ENCODE assay signal across 18 cellular contexts in the genomic region with DNA sequence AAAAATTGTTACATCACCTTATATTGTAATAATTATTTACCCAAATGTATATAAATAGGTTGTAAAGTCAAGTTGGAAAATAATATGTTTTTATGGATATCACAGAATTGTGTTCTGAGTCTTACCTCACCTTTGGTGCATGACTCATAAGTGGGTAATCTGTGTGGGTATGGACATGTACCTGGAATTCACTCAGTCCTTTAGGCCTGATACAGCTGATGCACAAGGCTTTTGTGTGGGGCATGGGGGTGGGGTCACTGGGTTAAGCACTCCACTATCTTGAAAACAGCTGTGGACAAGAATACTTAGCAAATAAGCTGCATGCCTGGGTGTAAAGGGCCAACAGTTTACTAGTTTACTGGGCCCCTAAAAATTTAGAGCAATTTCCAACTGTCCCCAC. TPM values are rescaled to one million over a fixed set of nuclear protein-coding genes. Genes with fewer than 3 reads are reported as not detected.
DNase-seq lines count a peak whose midpoint lies in the region; ATAC-seq, FAIRE-seq and TF ChIP-seq lines count a peak whose summit lies in the region.
"Had no signal": no experiment of that assay in that cellular context is flagged by ENCODE, and none has a peak within 500 bp of the region (broad histone marks: within the 10 kb centered on the region; RNA-seq: fewer than 3 reads in every experiment).

No MANE protein-coding gene starts in this region.

- no peak for DNase-seq in activated naive CD4-positive, alpha-beta T cell treated with anti-CD3 and anti-CD28 coated beads, Interleukin-2, amount 50 U/mL, for 72 hours (ENCODE audit: low spot score in 2 of 2)
- DNase-seq in activated naive CD4-positive, alpha-beta T cell treated with anti-CD3 and anti-CD28 coated beads, Interleukin-2, amount 50 U/mL, for 16 hours = no peak
- DNase-seq in activated naive CD8-positive, alpha-beta T cell treated with anti-CD3 and anti-CD28 coated beads, Interleukin-2, amount 10 ng/mL, durations not matched to agents 7 days and 5 days = no peak
- DNase-seq in left colon = no peak
- DNase-seq in urothelium cell line (ENCODE audit: low spot score) = peak; percentile 38
- no peak for DNase-seq in NOMO-1 treated with dmso at 0.1 percent for 144 hours (lab: John Stamatoyannopoulos, UW; ENCODE audit: unreplicated experiment)
- DNase-seq in coronary artery (ENCODE audit: low spot score) = no peak
- DNase-seq: activated CD4-positive, alpha-beta T cell treated with anti-CD3 and anti-CD28 coated beads for 4 hours; CD8-positive, alpha-beta T cell; cortex of kidney; KBM-7; NCI-H1105; NCI-H2171 treated with DMSO at 0.1 percent for 48 hours; retina; SHP77 treated with DMSO at 0.1 percent for 48 hours had no signal

- ATAC-seq in activated naive CD4-positive, alpha-beta T cell treated with anti-CD3 and anti-CD28 coated beads, Interleukin-2, amount 50 U/mL, for 72 hours = peak; percentile 66 to 76
- ATAC-seq in activated naive CD8-positive, alpha-beta T cell treated with anti-CD3 and anti-CD28 coated beads, Interleukin-2, amount 10 ng/mL, durations not matched to agents 7 days and 5 days (ENCODE audit: low read depth) = peak; percentile 47
- ATAC-seq in left colon (peak; percentile 77), GM18909 (IDR thresholded peaks at IDR 0.05; ENCODE audit: poor library complexity, unreplicated experiment) (no peak)
- ATAC-seq: CD8-positive, alpha-beta T cell had no signal

- no peak overlapping the region for H3K27ac ChIP-seq in coronary artery
- H3K27ac ChIP-seq: ascending aorta, neural progenitor cell had no signal

- intact Hi-C loops in left colon (cut with DNase I, micrococcal nuclease) = no loop called here

- H3K27ac Mint-ChIP-seq in activated naive CD4-positive, alpha-beta T cell treated with anti-CD3 and anti-CD28 coated beads, Interleukin-2, amount 50 U/mL, for 72 hours = no peak overlapping the region
- no peak overlapping the region for H3K27ac Mint-ChIP-seq in activated naive CD8-positive, alpha-beta T cell treated with anti-CD3 and anti-CD28 coated beads, Interleukin-2, amount 10 ng/mL, durations not matched to agents 7 days and 5 days
- H3K27ac Mint-ChIP-seq: neural progenitor cell had no signal

- peaks cover 11 to 38% of the 10 kb centered on the region in 2 donors for H3K36me3 Mint-ChIP-seq in activated naive CD4-positive, alpha-beta T cell treated with anti-CD3 and anti-CD28 coated beads, Interleukin-2, amount 50 U/mL, for 72 hours
- peaks cover 39% of the 10 kb centered on the region for H3K36me3 Mint-ChIP-seq in activated naive CD8-positive, alpha-beta T cell treated with anti-CD3 and anti-CD28 coated beads, Interleukin-2, amount 10 ng/mL, durations not matched to agents 7 days and 5 days

- POLR2A ChIA-PET in activated naive CD8-positive, alpha-beta T cell treated with anti-CD3 and anti-CD28 coated beads, Interleukin-2, amount 10 ng/mL, durations not matched to agents 7 days and 5 days (lab: Charles Lee) = no interaction called here

- TF ChIP-seq CTCF in coronary artery (IDR thresholded peaks at IDR 0.05) = no peak

- no peaks in the 10 kb centered on the region for H3K9me3 Mint-ChIP-seq in activated naive CD4-positive, alpha-beta T cell treated with anti-CD3 and anti-CD28 coated beads, Interleukin-2, amount 50 U/mL, for 72 hours
- no peaks in the 10 kb centered on the region for H3K9me3 Mint-ChIP-seq in activated naive CD8-positive, alpha-beta T cell treated with anti-CD3 and anti-CD28 coated beads, Interleukin-2, amount 10 ng/mL, durations not matched to agents 7 days and 5 days
- H3K9me3 Mint-ChIP-seq: CD8-positive, alpha-beta T cell; neural progenitor cell had no signal

- H3K4me1 Mint-ChIP-seq in activated naive CD8-positive, alpha-beta T cell treated with anti-CD3 and anti-CD28 coated beads, Interleukin-2, amount 10 ng/mL, durations not matched to agents 7 days and 5 days = peaks cover 10% of the 10 kb centered on the region
- H3K4me1 Mint-ChIP-seq: neural progenitor cell had no signal

- no peak overlapping the region for H3K4me3 ChIP-seq in coronary artery
- H3K4me3 ChIP-seq: ascending aorta, neural progenitor cell had no signal

- no peaks in the 10 kb centered on the region for H3K27me3 Mint-ChIP-seq in activated naive CD8-positive, alpha-beta T cell treated with anti-CD3 and anti-CD28 coated beads, Interleukin-2, amount 10 ng/mL, durations not matched to agents 7 days and 5 days

- no peak for FAIRE-seq in urothelium cell line (lab: Jason Lieb, UNC)

- H3K4me3 Mint-ChIP-seq in activated naive CD8-positive, alpha-beta T cell treated with anti-CD3 and anti-CD28 coated beads, Interleukin-2, amount 10 ng/mL, durations not matched to agents 7 days and 5 days = no peak overlapping the region
- H3K4me3 Mint-ChIP-seq: CD8-positive, alpha-beta T cell; neural progenitor cell had no signal

RNA-seq across cellular contexts. Expression of gene INKA2, which starts 34.4 kb away (rescaled TPM):
- total RNA-seq in activated naive CD4-positive, alpha-beta T cell treated with anti-CD3 and anti-CD28 coated beads, Interleukin-2, amount 50 U/mL, for 72 hours = 1 to 10 TPM; 1.4 to 4.4 TPM
- 1 to 10 TPM; 1.6 to 2.0 TPM for total RNA-seq in activated naive CD8-positive, alpha-beta T cell treated with anti-CD3 and anti-CD28 coated beads, Interleukin-2, amount 10 ng/mL, durations not matched to agents 7 days and 5 days
- 1 to 10 TPM; 3.2 to 6.2 TPM for total RNA-seq in left colon
- total RNA-seq: ascending aorta had no signal

RNA-seq across cellular contexts. Expression of gene DDX20, which starts 50.9 kb away (rescaled TPM):
- 10 to 100 TPM; 11.2 to 13.6 TPM for total RNA-seq in activated naive CD4-positive, alpha-beta T cell treated with anti-CD3 and anti-CD28 coated beads, Interleukin-2, amount 50 U/mL, for 72 hours
- 10 to 100 TPM; 15.0 to 16.5 TPM for total RNA-seq in activated naive CD8-positive, alpha-beta T cell treated with anti-CD3 and anti-CD28 coated beads, Interleukin-2, amount 10 ng/mL, durations not matched to agents 7 days and 5 days
- total RNA-seq in left colon = 1 to 10 TPM; 6.1 to 6.7 TPM
